20 cellular contexts compared by ENCODE assay signal in the genomic region with DNA sequence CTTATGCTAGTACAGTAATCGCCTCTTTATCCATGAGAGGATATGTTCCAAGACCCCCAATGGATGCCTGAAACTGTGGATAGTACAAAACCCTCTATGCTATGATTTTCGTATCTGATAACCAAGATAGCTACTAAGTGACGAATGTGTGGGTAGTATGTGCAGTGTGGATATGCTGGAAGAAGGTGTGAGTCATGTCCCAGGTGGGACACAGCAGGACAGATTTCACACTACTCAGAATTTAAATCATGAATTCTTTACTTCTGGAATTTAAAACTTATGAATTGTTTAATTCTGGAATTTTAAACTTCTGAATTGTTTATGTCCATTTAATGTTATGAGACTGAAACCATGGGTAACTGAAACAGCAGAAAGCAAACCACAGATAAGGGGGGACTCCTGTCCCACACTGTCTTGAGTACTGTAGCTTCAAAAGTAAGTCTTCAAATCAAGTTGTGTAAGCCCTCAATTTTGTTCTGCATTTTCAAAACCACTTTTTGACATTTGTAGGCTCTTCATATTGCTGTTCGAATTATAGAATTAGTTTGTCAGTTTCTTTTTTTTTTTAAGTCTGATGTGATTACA.
DNase-seq lines count a peak whose midpoint lies in the region; ATAC-seq and TF ChIP-seq lines count a peak whose summit lies in the region.
"Had no signal": no experiment of that assay in that cellular context is flagged by ENCODE, and none has a peak within 500 bp of the region (broad histone marks: within the 10 kb centered on the region; RNA-seq: fewer than 3 reads in every experiment).

No MANE protein-coding gene starts in this region.

- peak overlapping the region; percentile 63 for H3K4me3 ChIP-seq in coronary artery
- H3K4me3 ChIP-seq: sigmoid colon, thyroid gland had no signal

- DNase-seq in HT1080 (ENCODE audit: low read depth) (peak; percentile 22), coronary artery (ENCODE audit: low spot score) (no peak), non-pigmented ciliary epithelial cell (ENCODE audit: low read depth) (peak; percentile 74), NCI-H526 treated with DMSO at 0.1 percent for 48 hours (lab: John Stamatoyannopoulos, UW) (no peak), COLO829 (ENCODE audit: low spot score) (no peak)
- DNase-seq: activated B cell treated with CpG ODN at 0.5 μM for 24 hours; activated naive CD4-positive, alpha-beta T cell treated with anti-CD3 and anti-CD28 coated beads, Interleukin-2, amount 50 U/mL, for 16 hours; cortex of kidney; Karpas-422; NCI-H1048; NCI-H187 treated with DMSO at 0.1 percent for 48 hours; NCI-H748 treated with DMSO at 0.1 percent for 48 hours; sigmoid colon; stimulated activated CD4-positive, alpha-beta T cell treated with anti-CD3 and anti-CD28 coated beads, Interleukin-15, amount 100 ng/mL, for 24 hours; stimulated activated naive CD8-positive, alpha-beta T cell treated with anti-CD3 and anti-CD28 coated beads, Interleukin-15, Interleukin-2, amounts not matched to agents 100 U/mL and 50 U/mL, for 24 hours; T1000; thyroid gland had no signal

- TF ChIP-seq CTCF in VCaP (conservative IDR thresholded peaks at IDR 0.05) (no peak), coronary artery (IDR thresholded peaks at IDR 0.05) (no peak)

- H3K27ac ChIP-seq in VCaP (peak overlapping the region; percentile 83; the same call in 1 of the 2 replicates), coronary artery (peak overlapping the region; percentile 64 to 76)
- H3K27ac ChIP-seq: thyroid gland had no signal

- ATAC-seq in GM21786 (IDR thresholded peaks at IDR 0.05; ENCODE audit: unreplicated experiment) (no peak), HG02885 (IDR thresholded peaks at IDR 0.05; ENCODE audit: poor library complexity, unreplicated experiment) (no peak)
- ATAC-seq: stimulated activated naive CD8-positive, alpha-beta T cell treated with anti-CD3 and anti-CD28 coated beads, Interleukin-15, Interleukin-2, amounts not matched to agents 100 U/mL and 50 U/mL, for 24 hours had no signal

Comparison
In these comparisons a context has a peak if more than half of its experiments do, and no peak if none do; other contexts are left out.
1. DNase-seq: peak in HT1080 (single experiment) and non-pigmented ciliary epithelial cell (single experiment); none in coronary artery (single experiment), NCI-H526 treated with DMSO at 0.1 percent for 48 hours (single experiment) and COLO829 (single experiment).